Comparison of ENCODE assay signal across 21 cellular contexts in genomic region chr17:48733632-48734327, GRCh38. TPM values are rescaled to one million over a fixed set of nuclear protein-coding genes. Genes with fewer than 3 reads are reported as not detected.
DNase-seq lines count a peak whose midpoint lies in the region; ATAC-seq, FAIRE-seq and TF ChIP-seq lines count a peak whose summit lies in the region.
"Had no signal": no experiment of that assay in that cellular context is flagged by ENCODE, and none has a peak within 500 bp of the region (broad histone marks: within the 10 kb centered on the region; RNA-seq: fewer than 3 reads in every experiment).

No MANE protein-coding gene starts in this region.

- no peaks in the 10 kb centered on the region for H3K9me3 Mint-ChIP-seq in T-helper 1 cell treated with Interleukin-12 subunit alpha and Interleukin-12 subunit beta and Interleukin-4 antibody, amounts not matched to agents 30 μg/mL and 1 μg/mL, for 36 hours
- H3K9me3 Mint-ChIP-seq in IgD-negative memory B cell (peaks cover 0 to 8% (median 0%) of the 10 kb centered on the region in 3 donors), nephron (peaks cover 4% of the 10 kb centered on the region)
- H3K9me3 Mint-ChIP-seq: type B pancreatic cell had no signal

- no peak overlapping the region for H2AFZ ChIP-seq in K562 (ENCODE audit: low read depth, low read length)
- H2AFZ ChIP-seq: PC-9 had no signal

- H3K4me3 Mint-ChIP-seq in T-helper 1 cell treated with Interleukin-12 subunit alpha and Interleukin-12 subunit beta and Interleukin-4 antibody, amounts not matched to agents 30 μg/mL and 1 μg/mL, for 36 hours: peak overlapping the region; percentile 16
- H3K4me3 Mint-ChIP-seq in IgD-negative memory B cell (peak overlapping the region in 3 of 4 donors; percentile 18 to 85 (median 75)), nephron (peak overlapping the region; percentile 9 to 45 (median 19))
- H3K4me3 Mint-ChIP-seq: type B pancreatic cell had no signal

- no peak for TF ChIP-seq POLR2A in K562 (conservative IDR thresholded peaks at IDR 0.05)

- ATAC-seq in K562: no peak
- ATAC-seq: gastrocnemius medialis had no signal

- no peaks in the 10 kb centered on the region for H3K9me3 ChIP-seq in K562 (replicated peaks; ENCODE audit: control insufficient read depth, insufficient read depth, low read depth, low read length)
- H3K9me3 ChIP-seq: gastrocnemius medialis, lower lobe of right lung, sigmoid colon had no signal

- no peak overlapping the region for H3K9ac ChIP-seq in K562 (ENCODE audit: insufficient read depth in 1 of 2, low read depth in 2 of 2, low read length in 2 of 2)

- H3K4me3 ChIP-seq in K562: no peak overlapping the region
- H3K4me3 ChIP-seq: gastrocnemius medialis, lower lobe of right lung, PC-9, sigmoid colon had no signal

- POLR2A ChIA-PET in K562 (lab: Yijun Ruan, JAX): interaction anchor here (0.6 to 1.2 kb wide), 2 partner anchors 9 to 12 kb away, joined by 3 read pairs; no protein-coding TSS in a partner anchor

- DNase-seq in T-helper 1 cell (no peak), K562 (ENCODE audit: extremely low read depth in 1 of 4, low spot score in 3 of 4) (no peak), nucleus accumbens (lab: John Stamatoyannopoulos, UW) (no peak), NCI-H1092 treated with DMSO at 0.1 percent for 48 hours (lab: John Stamatoyannopoulos, UW) (no peak), cardiac septum (ENCODE audit: low spot score) (no peak)
- DNase-seq: 8988T; activated CD4-positive, CD25-positive, alpha-beta regulatory T cell; anterior cingulate cortex; gastrocnemius medialis; lower lobe of right lung; NCI-H748 treated with DMSO at 0.1 percent for 48 hours; PC-9; stimulated activated CD4-positive, alpha-beta T cell treated with anti-CD3 and anti-CD28 coated beads, Interleukin-4, amount 100 ng/mL, for 1 hour had no signal

- FAIRE-seq in K562 (lab: Jason Lieb, UNC): no peak
- FAIRE-seq: HTR-8/SVneo had no signal

- H3K27ac Mint-ChIP-seq in T-helper 1 cell treated with Interleukin-12 subunit alpha and Interleukin-12 subunit beta and Interleukin-4 antibody, amounts not matched to agents 30 μg/mL and 1 μg/mL, for 36 hours: no peak overlapping the region
- H3K27ac Mint-ChIP-seq in IgD-negative memory B cell: peak overlapping the region; percentile 9 to 47 (median 17)
- peak overlapping the region in 1 of 3 experiments; percentile 42 for H3K27ac Mint-ChIP-seq in nephron
- H3K27ac Mint-ChIP-seq: CD14-positive monocyte, type B pancreatic cell had no signal

- in situ Hi-C loops in K562 (cut with MboI): no loop called here

- H3K36me3 Mint-ChIP-seq in T-helper 1 cell treated with Interleukin-12 subunit alpha and Interleukin-12 subunit beta and Interleukin-4 antibody, amounts not matched to agents 30 μg/mL and 1 μg/mL, for 36 hours (ENCODE audit: low read depth): peaks cover 2% of the 10 kb centered on the region
- H3K36me3 Mint-ChIP-seq in IgD-negative memory B cell (no peaks in the 10 kb centered on the region), nephron (ENCODE audit: low read depth) (no peaks in the 10 kb centered on the region)
- H3K36me3 Mint-ChIP-seq: type B pancreatic cell had no signal

- TF ChIP-seq CTCF in K562 (IDR thresholded peaks at IDR 0.05 in 2 of 3, conservative IDR thresholded peaks at IDR 0.05 in 1 of 3; ENCODE audit: insufficient read depth in 2 of 3, low read depth in 1 of 3, low read length in 3 of 3) (no peak), nephron (IDR thresholded peaks at IDR 0.05; ENCODE audit: unreplicated experiment in 3 of 3) (no peak)

- CTCF ChIA-PET in K562 (lab: Yijun Ruan, JAX; ENCODE audit: low intra/inter-chr PET ratio): interaction anchor here (0.5 kb wide), 1 partner anchor 140 kb away, joined by 3 read pairs; no protein-coding TSS in a partner anchor

- no TSS peak for BruUV-seq in K562 (replicated peaks; lab: Mats Ljungman, UMichigan)

- peaks cover 9% of the 10 kb centered on the region for H3K4me1 Mint-ChIP-seq in T-helper 1 cell treated with Interleukin-12 subunit alpha and Interleukin-12 subunit beta and Interleukin-4 antibody, amounts not matched to agents 30 μg/mL and 1 μg/mL, for 36 hours (ENCODE audit: low read depth)
- H3K4me1 Mint-ChIP-seq in IgD-negative memory B cell: peaks cover 4 to 17% (median 10%) of the 10 kb centered on the region in 3 donors
- H3K4me1 Mint-ChIP-seq in nephron: peaks cover 35% of the 10 kb centered on the region

- no peaks in the 10 kb centered on the region for H3K9me1 ChIP-seq in K562 (ENCODE audit: control insufficient read depth, insufficient read depth, low read length)

- no peaks in the 10 kb centered on the region for H3K79me2 ChIP-seq in K562 (ENCODE audit: control insufficient read depth, insufficient read depth, low read length)

- no peak for TF ChIP-seq RAD21 in K562 (CRISPR knock-in tag; conservative IDR thresholded peaks at IDR 0.05 in 1 of 2, IDR thresholded peaks at IDR 0.05 in 1 of 2)

- H3K27me3 ChIP-seq in K562 (ENCODE audit: control insufficient read depth in 2 of 2, insufficient read depth in 2 of 2, low read length in 2 of 2): peaks cover 56 to 75% of the 10 kb centered on the region in 2 experiments

- no peak for TF ChIP-seq EP300 in K562 (IDR thresholded peaks at IDR 0.05; ENCODE audit: low read length)

- 15% methylated on average over 21 of the region's 22 CpGs for WGBS in K562 (ENCODE audit: insufficient coverage, low coverage, missing lambda C conversion rate)

- H3K4me1 ChIP-seq in K562 (replicated peaks in 1 of 2; ENCODE audit: control insufficient read depth in 2 of 2, insufficient read depth in 2 of 2, low read length in 2 of 2): peaks cover 0 to 11% of the 10 kb centered on the region in 2 experiments; a peak in 2 of 5 replicates
- H3K4me1 ChIP-seq: lower lobe of right lung had no signal

- no peaks in the 10 kb centered on the region; the same call in none of the 2 replicates for H4K20me1 ChIP-seq in K562 (replicated peaks; ENCODE audit: control insufficient read depth, insufficient read depth, low read length)

- intact Hi-C loops in K562 (cut with micrococcal nuclease) (no loop called here), cardiac septum (cut with DNase I) (no loop called here)

- no peak overlapping the region for H3K4me2 ChIP-seq in K562 (ENCODE audit: insufficient read depth, low read length)
- H3K4me2 ChIP-seq: PC-9 had no signal

- H3K36me3 ChIP-seq in K562 (ENCODE audit: control insufficient read depth, insufficient read depth, low read length): no peaks in the 10 kb centered on the region
- H3K36me3 ChIP-seq: gastrocnemius medialis, lower lobe of right lung, sigmoid colon had no signal

- H3K27ac ChIP-seq in K562 (ENCODE audit: extremely low read depth, low read depth, low read length): no peak overlapping the region
- H3K27ac ChIP-seq: gastrocnemius medialis, lower lobe of right lung, PC-9, sigmoid colon had no signal

- H3K27me3 Mint-ChIP-seq in T-helper 1 cell treated with Interleukin-12 subunit alpha and Interleukin-12 subunit beta and Interleukin-4 antibody, amounts not matched to agents 30 μg/mL and 1 μg/mL, for 36 hours (ENCODE audit: low read depth): peaks cover 98% of the 10 kb centered on the region
- peaks cover 81% of the 10 kb centered on the region for H3K27me3 Mint-ChIP-seq in IgD-negative memory B cell
- H3K27me3 Mint-ChIP-seq in nephron (ENCODE audit: low read depth): peaks cover 100% of the 10 kb centered on the region

RNA-seq across cellular contexts. Expression of gene HOXB13, which starts 5.2 kb away (rescaled TPM):
- polyA plus RNA-seq in IgD-negative memory B cell: not detected
- total RNA-seq in K562 (2011; cell fraction: chromatin; rRNA removed; ENCODE audit: low replicate concordance): not detected in 2 replicates
- not detected in 2 replicates for total RNA-seq in K562 (2011; cell fraction: nucleolus; rRNA removed)
- total RNA-seq in K562 (2011; cell fraction: nucleoplasm; rRNA removed): not detected in 2 replicates
- total RNA-seq in K562 (2014; rRNA removed): not detected in 2 replicates
- not detected in 2 replicates for total RNA-seq in K562 (2014; rRNA removed; fragmentation: Illumina TruSeq; extraction: Trizol)
- total RNA-seq in K562 (2015; rRNA removed; fragmentation: Illumina TruSeq; extraction: Trizol): not detected in 2 replicates
- total RNA-seq in K562 (2021): not detected in 2 replicates
- polyA plus RNA-seq in K562 (2011; rRNA removed): 0.01 TPM in 1 of 2 replicates, not detected in the other
- 0.03 TPM in 1 of 2 replicates, not detected in the other for polyA plus RNA-seq in K562 (2011; cell fraction: cytosol; rRNA removed)
- polyA plus RNA-seq in K562 (2011; cell fraction: nucleus; rRNA removed): not detected in 2 replicates
- not detected in 2 replicates for polyA plus RNA-seq in K562 (2012)
- polyA plus RNA-seq in K562 (2014; fragmentation: Illumina TruSeq; extraction: Trizol): not detected in 2 replicates
- polyA plus RNA-seq in K562 (2014; fragmentation: Nextera tagmentation; extraction: Ambion mirVana): not detected
- not detected in 2 replicates for polyA plus RNA-seq in K562 (2014; rRNA removed)
- polyA minus RNA-seq in K562 (2011; rRNA and poly(A)+ RNA removed): not detected in 2 replicates
- not detected in 2 replicates for polyA minus RNA-seq in K562 (2011; cell fraction: cytosol; rRNA and poly(A)+ RNA removed)
- polyA minus RNA-seq in K562 (2011; cell fraction: nucleus; rRNA and poly(A)+ RNA removed): not detected in 2 replicates
- total RNA-seq in cardiac septum: 0.05 TPM
- total RNA-seq: gastrocnemius medialis, lower lobe of right lung, omental fat pad, PC-9 had no signal
- polyA plus RNA-seq: CD14-positive monocyte had no signal

RNA-seq across cellular contexts. Expression of gene PRAC2, which starts 10.8 kb away (rescaled TPM):
- polyA plus RNA-seq in IgD-negative memory B cell (not detected), K562 (2011; rRNA removed) (not detected in 2 replicates), K562 (2014; fragmentation: Illumina TruSeq; extraction: Trizol) (not detected in 2 replicates), K562 (2014; fragmentation: Nextera tagmentation; extraction: Ambion mirVana) (not detected), K562 (2014; rRNA removed) (not detected in 2 replicates)
- not detected in 2 replicates for total RNA-seq in K562 (2011; cell fraction: chromatin; rRNA removed; ENCODE audit: low replicate concordance)
- not detected in 2 replicates for total RNA-seq in K562 (2011; cell fraction: nucleolus; rRNA removed)
- not detected in 2 replicates for total RNA-seq in K562 (2011; cell fraction: nucleoplasm; rRNA removed)
- total RNA-seq in K562 (2014; rRNA removed) (not detected in 2 replicates), K562 (2014; rRNA removed; fragmentation: Illumina TruSeq; extraction: Trizol) (not detected in 2 replicates), K562 (2015; rRNA removed; fragmentation: Illumina TruSeq; extraction: Trizol) (not detected in 2 replicates), K562 (2021) (not detected in 2 replicates), cardiac septum (not detected)
- not detected in 2 replicates for polyA plus RNA-seq in K562 (2011; cell fraction: cytosol; rRNA removed)
- not detected in 2 replicates for polyA plus RNA-seq in K562 (2011; cell fraction: nucleus; rRNA removed)
- polyA plus RNA-seq in K562 (2012): not detected in 2 replicates
- polyA minus RNA-seq in K562 (2011; rRNA and poly(A)+ RNA removed): not detected in 2 replicates
- not detected in 2 replicates for polyA minus RNA-seq in K562 (2011; cell fraction: cytosol; rRNA and poly(A)+ RNA removed)
- not detected in 2 replicates for polyA minus RNA-seq in K562 (2011; cell fraction: nucleus; rRNA and poly(A)+ RNA removed)
- total RNA-seq: gastrocnemius medialis, lower lobe of right lung, omental fat pad, PC-9 had no signal
- polyA plus RNA-seq: CD14-positive monocyte had no signal

RNA-seq across cellular contexts. Expression of gene PRAC1, which starts 11.5 kb away (rescaled TPM):
- polyA plus RNA-seq in IgD-negative memory B cell: not detected
- total RNA-seq in K562 (2011; cell fraction: chromatin; rRNA removed; ENCODE audit: low replicate concordance): not detected in 2 replicates
- not detected in 2 replicates for total RNA-seq in K562 (2011; cell fraction: nucleolus; rRNA removed)
- total RNA-seq in K562 (2011; cell fraction: nucleoplasm; rRNA removed): not detected in 2 replicates
- not detected in 2 replicates for total RNA-seq in K562 (2014; rRNA removed)
- not detected in 2 replicates for total RNA-seq in K562 (2014; rRNA removed; fragmentation: Illumina TruSeq; extraction: Trizol)
- total RNA-seq in K562 (2015; rRNA removed; fragmentation: Illumina TruSeq; extraction: Trizol): not detected in 2 replicates
- total RNA-seq in K562 (2021): not detected in 2 replicates
- polyA plus RNA-seq in K562 (2011; rRNA removed): not detected in 2 replicates
- polyA plus RNA-seq in K562 (2011; cell fraction: cytosol; rRNA removed): not detected in 2 replicates
- polyA plus RNA-seq in K562 (2011; cell fraction: nucleus; rRNA removed): not detected in 2 replicates
- not detected in 2 replicates for polyA plus RNA-seq in K562 (2012)
- not detected in 2 replicates for polyA plus RNA-seq in K562 (2014; fragmentation: Illumina TruSeq; extraction: Trizol)
- polyA plus RNA-seq in K562 (2014; fragmentation: Nextera tagmentation; extraction: Ambion mirVana): not detected
- not detected in 2 replicates for polyA plus RNA-seq in K562 (2014; rRNA removed)
- not detected in 2 replicates for polyA minus RNA-seq in K562 (2011; rRNA and poly(A)+ RNA removed)
- not detected in 2 replicates for polyA minus RNA-seq in K562 (2011; cell fraction: cytosol; rRNA and poly(A)+ RNA removed)
- not detected in 2 replicates for polyA minus RNA-seq in K562 (2011; cell fraction: nucleus; rRNA and poly(A)+ RNA removed)
- not detected for total RNA-seq in cardiac septum
- total RNA-seq: gastrocnemius medialis, lower lobe of right lung, omental fat pad, PC-9 had no signal
- polyA plus RNA-seq: CD14-positive monocyte had no signal

Comparison
In these comparisons a context has a peak if more than half of its experiments do, and no peak if none do; other contexts are left out.
1. H3K4me3 Mint-ChIP-seq: peak in every context shown above with its lines; median percentile 75 in IgD-negative memory B cell; 19 in nephron; 16 in T-helper 1 cell treated with Interleukin-12 subunit alpha and Interleukin-12 subunit beta and Interleukin-4 antibody, amounts not matched to agents 30 μg/mL and 1 μg/mL, for 36 hours.